In the genomic region with DNA sequence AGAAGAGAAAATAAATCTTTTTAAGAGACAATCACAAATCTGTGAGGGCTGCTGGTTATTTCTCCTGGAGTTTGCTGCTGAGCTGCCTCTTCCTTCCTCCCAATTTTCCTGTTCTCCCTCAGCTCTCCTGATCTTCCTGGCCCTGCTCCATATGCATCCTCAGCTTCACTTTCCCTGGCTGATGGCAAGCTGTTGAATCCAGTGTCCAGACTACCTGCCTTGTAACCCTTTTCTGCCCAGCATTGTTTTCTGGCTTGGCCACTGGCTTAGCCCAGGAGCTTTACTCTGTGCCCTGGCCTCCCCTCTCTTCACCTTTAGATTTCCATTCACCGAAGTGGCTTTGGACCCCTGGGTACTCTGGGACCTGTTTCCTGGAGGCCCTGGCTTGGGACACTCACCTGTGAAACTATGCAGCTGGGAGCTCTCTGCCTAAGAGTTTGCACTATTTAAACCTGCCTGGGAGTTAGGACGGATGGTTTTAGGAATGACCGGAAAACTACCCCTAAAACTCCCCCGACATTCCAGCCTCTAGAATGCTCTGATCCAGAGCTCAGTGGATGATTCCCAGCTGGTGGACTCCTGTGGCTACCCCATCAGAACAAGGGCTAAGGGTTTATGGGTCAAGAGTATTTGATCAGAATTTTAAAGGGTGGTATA, we compare ENCODE assay signal across 20 cellular contexts.
DNase-seq lines count a peak whose midpoint lies in the region; ATAC-seq and TF ChIP-seq lines count a peak whose summit lies in the region.
"Had no signal": no experiment of that assay in that cellular context is flagged by ENCODE, and none has a peak within 500 bp of the region (broad histone marks: within the 10 kb centered on the region; RNA-seq: fewer than 3 reads in every experiment).

No MANE protein-coding gene starts in this region.

- intact Hi-C loops in dendritic cell treated with granulocyte-macrophage colony-stimulating factor and Interleukin-4, amounts not matched to agents 40 ng/mL and 50 ng/mL, for 4 days (cut with micrococcal nuclease) = no loop called here

- DNase-seq in activated T-cell treated with anti-CD3 and anti-CD28 coated beads, Interleukin-2, amount 50 U/mL, for 24 hours = no peak
- no peak for DNase-seq in activated T-cell treated with anti-CD3 and anti-CD28 coated beads, Interleukin-2, amount 50 U/mL, for 4 hours
- DNase-seq in mesothelial cell of epicardium (ENCODE audit: low spot score in 2 of 2, unreplicated experiment in 2 of 2) (no peak), NCI-H748 treated with DMSO at 0.1 percent for 48 hours (lab: John Stamatoyannopoulos, UW) (no peak), NCI-H2029 treated with DMSO at 0.1 percent for 48 hours (lab: John Stamatoyannopoulos, UW) (no peak), activated gamma-delta T cell (lab: John Stamatoyannopoulos, UW) (no peak)
- no peak for DNase-seq in stimulated activated effector memory CD8-positive, alpha-beta T cell treated with anti-CD3 and anti-CD28 coated beads, Interleukin-12 subunit alpha, Interleukin-12 subunit beta, amount 100 ng/mL, for 72 hours (ENCODE audit: low spot score in 2 of 2)
- DNase-seq: activated CD4-positive, alpha-beta T cell treated with anti-CD3 and anti-CD28 coated beads, Interleukin-2, amount 50 U/mL, for 1 hour; cortex of kidney; gastrocnemius medialis; NCI-H524 treated with DMSO at 0.1 percent for 48 hours; NK-92 treated with Interleukin-12 subunit alpha and Interleukin-12 subunit beta, amount 100 ng/mL, for 24 hours; PC-9; Right ventricle myocardium superior; stimulated activated naive CD4-positive, alpha-beta T cell treated with Interleukin-2 at 50 U/mL for 16 hours; T-helper 9 cell; thyroid gland had no signal

- no peak for TF ChIP-seq CTCF in mesothelial cell of epicardium (IDR thresholded peaks at IDR 0.05; ENCODE audit: unreplicated experiment)

- H3K27me3 Mint-ChIP-seq in activated T-cell treated with anti-CD3 and anti-CD28 coated beads, Interleukin-2, amount 50 U/mL, for 24 hours = no peaks in the 10 kb centered on the region
- H3K27me3 Mint-ChIP-seq in activated T-cell treated with anti-CD3 and anti-CD28 coated beads, Interleukin-2, amount 50 U/mL, for 4 hours (ENCODE audit: low read depth) = no peaks in the 10 kb centered on the region
- no peaks in the 10 kb centered on the region for H3K27me3 Mint-ChIP-seq in dendritic cell treated with granulocyte-macrophage colony-stimulating factor and Interleukin-4, amounts not matched to agents 40 ng/mL and 50 ng/mL, for 4 days
- no peaks in the 10 kb centered on the region for H3K27me3 Mint-ChIP-seq in mesothelial cell of epicardium (ENCODE audit: low read depth)
- H3K27me3 Mint-ChIP-seq: activated T-helper 17 cell treated with anti-CD3 and anti-CD28 coated beads, Interleukin-2, amount 50 U/mL, for 72 hours had no signal

- H3K27ac Mint-ChIP-seq in activated T-cell treated with anti-CD3 and anti-CD28 coated beads, Interleukin-2, amount 50 U/mL, for 24 hours = peak overlapping the region; percentile 61
- peak overlapping the region; percentile 65 for H3K27ac Mint-ChIP-seq in dendritic cell treated with granulocyte-macrophage colony-stimulating factor and Interleukin-4, amounts not matched to agents 40 ng/mL and 50 ng/mL, for 4 days
- H3K27ac Mint-ChIP-seq in mesothelial cell of epicardium = peak overlapping the region; percentile 74
- H3K27ac Mint-ChIP-seq in stimulated activated effector memory CD8-positive, alpha-beta T cell treated with anti-CD3 and anti-CD28 coated beads, Interleukin-12 subunit alpha, Interleukin-12 subunit beta, amount 100 ng/mL, for 72 hours = peak overlapping the region; percentile 14
- H3K27ac Mint-ChIP-seq: activated T-helper 17 cell treated with anti-CD3 and anti-CD28 coated beads, Interleukin-2, amount 50 U/mL, for 72 hours had no signal

- H3K4me3 Mint-ChIP-seq in activated T-cell treated with anti-CD3 and anti-CD28 coated beads, Interleukin-2, amount 50 U/mL, for 24 hours = no peak overlapping the region
- no peak overlapping the region for H3K4me3 Mint-ChIP-seq in activated T-cell treated with anti-CD3 and anti-CD28 coated beads, Interleukin-2, amount 50 U/mL, for 4 hours
- H3K4me3 Mint-ChIP-seq in dendritic cell treated with granulocyte-macrophage colony-stimulating factor and Interleukin-4, amounts not matched to agents 40 ng/mL and 50 ng/mL, for 4 days = no peak overlapping the region
- H3K4me3 Mint-ChIP-seq in mesothelial cell of epicardium = no peak overlapping the region
- H3K4me3 Mint-ChIP-seq in stimulated activated effector memory CD8-positive, alpha-beta T cell treated with anti-CD3 and anti-CD28 coated beads, Interleukin-12 subunit alpha, Interleukin-12 subunit beta, amount 100 ng/mL, for 72 hours = no peak overlapping the region
- H3K4me3 Mint-ChIP-seq: activated T-helper 17 cell treated with anti-CD3 and anti-CD28 coated beads, Interleukin-2, amount 50 U/mL, for 72 hours had no signal

- H3K36me3 Mint-ChIP-seq in activated T-cell treated with anti-CD3 and anti-CD28 coated beads, Interleukin-2, amount 50 U/mL, for 24 hours (ENCODE audit: low read depth) = peaks cover 86% of the 10 kb centered on the region
- H3K36me3 Mint-ChIP-seq in activated T-cell treated with anti-CD3 and anti-CD28 coated beads, Interleukin-2, amount 50 U/mL, for 4 hours (ENCODE audit: insufficient read depth) = peaks cover 25% of the 10 kb centered on the region
- H3K36me3 Mint-ChIP-seq in dendritic cell treated with granulocyte-macrophage colony-stimulating factor and Interleukin-4, amounts not matched to agents 40 ng/mL and 50 ng/mL, for 4 days (ENCODE audit: low read depth) = peaks cover 100% of the 10 kb centered on the region
- peaks cover 26% of the 10 kb centered on the region for H3K36me3 Mint-ChIP-seq in mesothelial cell of epicardium
- H3K36me3 Mint-ChIP-seq in stimulated activated effector memory CD8-positive, alpha-beta T cell treated with anti-CD3 and anti-CD28 coated beads, Interleukin-12 subunit alpha, Interleukin-12 subunit beta, amount 100 ng/mL, for 72 hours = peaks cover 88% of the 10 kb centered on the region
- H3K36me3 Mint-ChIP-seq: activated naive CD4-positive, alpha-beta T cell treated with anti-CD3 and anti-CD28 coated beads, Interleukin-2, amount 50 U/mL, for 72 hours had no signal

- H3K9me3 Mint-ChIP-seq in activated T-cell treated with anti-CD3 and anti-CD28 coated beads, Interleukin-2, amount 50 U/mL, for 24 hours = no peaks in the 10 kb centered on the region
- no peaks in the 10 kb centered on the region for H3K9me3 Mint-ChIP-seq in activated T-cell treated with anti-CD3 and anti-CD28 coated beads, Interleukin-2, amount 50 U/mL, for 4 hours
- H3K9me3 Mint-ChIP-seq in dendritic cell treated with granulocyte-macrophage colony-stimulating factor and Interleukin-4, amounts not matched to agents 40 ng/mL and 50 ng/mL, for 4 days = no peaks in the 10 kb centered on the region
- no peaks in the 10 kb centered on the region for H3K9me3 Mint-ChIP-seq in mesothelial cell of epicardium
- no peaks in the 10 kb centered on the region for H3K9me3 Mint-ChIP-seq in stimulated activated effector memory CD8-positive, alpha-beta T cell treated with anti-CD3 and anti-CD28 coated beads, Interleukin-12 subunit alpha, Interleukin-12 subunit beta, amount 100 ng/mL, for 72 hours
- H3K9me3 Mint-ChIP-seq: activated naive CD4-positive, alpha-beta T cell treated with anti-CD3 and anti-CD28 coated beads, Interleukin-2, amount 50 U/mL, for 72 hours; activated T-helper 17 cell treated with anti-CD3 and anti-CD28 coated beads, Interleukin-2, amount 50 U/mL, for 72 hours had no signal

- ATAC-seq in activated T-cell treated with anti-CD3 and anti-CD28 coated beads, Interleukin-2, amount 50 U/mL, for 4 hours = no peak
- no peak for ATAC-seq in stimulated activated effector memory CD8-positive, alpha-beta T cell treated with anti-CD3 and anti-CD28 coated beads, Interleukin-12 subunit alpha, Interleukin-12 subunit beta, amount 100 ng/mL, for 72 hours
- ATAC-seq: activated naive CD4-positive, alpha-beta T cell treated with anti-CD3 and anti-CD28 coated beads, Interleukin-2, amount 50 U/mL, for 72 hours; gastrocnemius medialis had no signal

- peaks cover 1% of the 10 kb centered on the region for H3K4me1 Mint-ChIP-seq in activated T-cell treated with anti-CD3 and anti-CD28 coated beads, Interleukin-2, amount 50 U/mL, for 24 hours (ENCODE audit: low read depth)
- H3K4me1 Mint-ChIP-seq in activated T-cell treated with anti-CD3 and anti-CD28 coated beads, Interleukin-2, amount 50 U/mL, for 4 hours (ENCODE audit: low read depth) = no peaks in the 10 kb centered on the region
- H3K4me1 Mint-ChIP-seq in dendritic cell treated with granulocyte-macrophage colony-stimulating factor and Interleukin-4, amounts not matched to agents 40 ng/mL and 50 ng/mL, for 4 days (ENCODE audit: low read depth) = peaks cover 18% of the 10 kb centered on the region
- peaks cover 9% of the 10 kb centered on the region for H3K4me1 Mint-ChIP-seq in mesothelial cell of epicardium
- H3K4me1 Mint-ChIP-seq in stimulated activated effector memory CD8-positive, alpha-beta T cell treated with anti-CD3 and anti-CD28 coated beads, Interleukin-12 subunit alpha, Interleukin-12 subunit beta, amount 100 ng/mL, for 72 hours = no peaks in the 10 kb centered on the region
- H3K4me1 Mint-ChIP-seq: activated T-helper 17 cell treated with anti-CD3 and anti-CD28 coated beads, Interleukin-2, amount 50 U/mL, for 72 hours had no signal

Comparison
In these comparisons a context has a peak if more than half of its experiments do, and no peak if none do; other contexts are left out.
1. H3K27ac Mint-ChIP-seq: peak in every context shown above with its lines; median percentile 74 in mesothelial cell of epicardium; 65 in dendritic cell treated with granulocyte-macrophage colony-stimulating factor and Interleukin-4, amounts not matched to agents 40 ng/mL and 50 ng/mL, for 4 days; 61 in activated T-cell treated with anti-CD3 and anti-CD28 coated beads, Interleukin-2, amount 50 U/mL, for 24 hours; 14 in stimulated activated effector memory CD8-positive, alpha-beta T cell treated with anti-CD3 and anti-CD28 coated beads, Interleukin-12 subunit alpha, Interleukin-12 subunit beta, amount 100 ng/mL, for 72 hours.